ENCODE assay signal across 2 cellular contexts in genomic region chr2:126644630-126645191, GRCh38.
TF ChIP-seq lines count a peak whose summit lies in the region.

No MANE protein-coding gene starts in this region.

TF ChIP-seq in GM12891, 5 proteins besides CTCF, POLR2A, EP300 and RAD21:
- TF ChIP-seq POU2F2 (IDR thresholded peaks at IDR 0.05; ENCODE audit: low read depth, low read length) (no peak), SPI1 (IDR thresholded peaks at IDR 0.05; ENCODE audit: low read depth, low read length) (peak; percentile 73)
TF ChIP-seq in GM12891: peak in this region for 1.

TF ChIP-seq in K562, 482 proteins besides CTCF, POLR2A, EP300 and RAD21:
- TF ChIP-seq ZBTB8A (IDR thresholded peaks at IDR 0.05; ENCODE audit: partially characterized antibody) = no peak
- TF ChIP-seq, protein P1, sequence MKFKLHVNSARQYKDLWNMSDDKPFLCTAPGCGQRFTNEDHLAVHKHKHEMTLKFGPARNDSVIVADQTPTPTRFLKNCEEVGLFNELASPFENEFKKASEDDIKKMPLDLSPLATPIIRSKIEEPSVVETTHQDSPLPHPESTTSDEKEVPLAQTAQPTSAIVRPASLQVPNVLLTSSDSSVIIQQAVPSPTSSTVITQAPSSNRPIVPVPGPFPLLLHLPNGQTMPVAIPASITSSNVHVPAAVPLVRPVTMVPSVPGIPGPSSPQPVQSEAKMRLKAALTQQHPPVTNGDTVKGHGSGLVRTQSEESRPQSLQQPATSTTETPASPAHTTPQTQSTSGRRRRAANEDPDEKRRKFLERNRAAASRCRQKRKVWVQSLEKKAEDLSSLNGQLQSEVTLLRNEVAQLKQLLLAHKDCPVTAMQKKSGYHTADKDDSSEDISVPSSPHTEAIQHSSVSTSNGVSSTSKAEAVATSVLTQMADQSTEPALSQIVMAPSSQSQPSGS (CRISPR knock-in tag; IDR thresholded peaks at IDR 0.05) = no peak
- TF ChIP-seq L3MBTL2 (IDR thresholded peaks at IDR 0.05) = peak; percentile 51; the same call in 1 of the 2 replicates
- peak; percentile 83 for TF ChIP-seq NFIC (IDR thresholded peaks at IDR 0.05)
- TF ChIP-seq SMAD3 (CRISPR knock-in tag; conservative IDR thresholded peaks at IDR 0.05) = 0 out of 2 replicates have a peak, but pooled peaks have one; percentile 2
- no peak for TF ChIP-seq NCOR1 (IDR thresholded peaks at IDR 0.05)
- TF ChIP-seq ETV1 (tag; conservative IDR thresholded peaks at IDR 0.05; ENCODE audit: low read depth) = no peak
- TF ChIP-seq NFRKB (IDR thresholded peaks at IDR 0.05; ENCODE audit: low read depth) = peak; percentile 78
- peak; percentile 50; the same call in 1 of the 2 replicates for TF ChIP-seq EP400 (IDR thresholded peaks at IDR 0.05)
- TF ChIP-seq NR2C2 (CRISPR knock-in tag; IDR thresholded peaks at IDR 0.05) = peak; percentile 14; the same call in 1 of the 2 replicates
- peak; percentile 32; the same call in 1 of the 2 replicates for TF ChIP-seq NR2C2 (tag; IDR thresholded peaks at IDR 0.05)
- peak in 1 of 2 experiments; percentile 35; a peak in 2 of 4 replicates for TF ChIP-seq KDM1A (IDR thresholded peaks at IDR 0.05)
- TF ChIP-seq SRSF3 (IDR thresholded peaks at IDR 0.05; ENCODE audit: insufficient read depth, low read length) = no peak
- peak; percentile 28; the same call in 1 of the 2 replicates for TF ChIP-seq SP1 (CRISPR knock-in tag; IDR thresholded peaks at IDR 0.05)
- no peak for TF ChIP-seq STAG1 (CRISPR knock-in tag; IDR thresholded peaks at IDR 0.05; ENCODE audit: borderline replicate concordance)
- peak; percentile 69 for TF ChIP-seq SPI1 (IDR thresholded peaks at IDR 0.05; ENCODE audit: borderline replicate concordance, low read depth, low read length)
- TF ChIP-seq IRF2 (CRISPR knock-in tag; IDR thresholded peaks at IDR 0.05) = no peak
- no peak for TF ChIP-seq IFI16 (CRISPR knock-in tag; IDR thresholded peaks at IDR 0.05)
- TF ChIP-seq RCOR1 (IDR thresholded peaks at IDR 0.05; ENCODE audit: borderline replicate concordance in 1 of 2, low read depth in 2 of 2, low read length in 2 of 2) = peak in 1 of 2 experiments; percentile 81; a peak in 3 of 4 replicates
- no peak for TF ChIP-seq HSF4 (CRISPR knock-in tag; IDR thresholded peaks at IDR 0.05; ENCODE audit: borderline replicate concordance)
- TF ChIP-seq YY1 (IDR thresholded peaks at IDR 0.05; ENCODE audit: borderline replicate concordance in 1 of 3, control insufficient read depth in 1 of 3, extremely low read depth in 1 of 3, insufficient read depth in 3 of 3, insufficient read length in 1 of 3, insufficient replicate concordance in 2 of 3, low read depth in 1 of 3, low read length in 2 of 3) = peak in 1 of 3 experiments; percentile 41
- TF ChIP-seq THAP7 (CRISPR knock-in tag; IDR thresholded peaks at IDR 0.05) = no peak
- TF ChIP-seq HOXB6 (CRISPR knock-in tag; IDR thresholded peaks at IDR 0.05; ENCODE audit: borderline replicate concordance) = no peak
- TF ChIP-seq HNRNPK (IDR thresholded peaks at IDR 0.05; ENCODE audit: low read depth, low read length, poor library complexity, severe bottlenecking) = no peak
- TF ChIP-seq JUND (IDR thresholded peaks at IDR 0.05; ENCODE audit: borderline replicate concordance, low read depth, low read length) = peak; percentile 48; the same call in 1 of the 2 replicates
- TF ChIP-seq JUND (tag; IDR thresholded peaks at IDR 0.05; ENCODE audit: borderline replicate concordance, low read depth, low read length) = no peak; the same call in 2 of the 3 replicates
- TF ChIP-seq USF2 (CRISPR knock-in tag; IDR thresholded peaks at IDR 0.05) = peak; percentile 41; the same call in 1 of the 2 replicates
- TF ChIP-seq ZNF507 (tag; conservative IDR thresholded peaks at IDR 0.05) = no peak
- no peak for TF ChIP-seq E2F3 (CRISPR knock-in tag; IDR thresholded peaks at IDR 0.05)
- peak in 1 of 2 experiments; percentile 95; a peak in 3 of 4 replicates for TF ChIP-seq SRF (CRISPR knock-in tag; IDR thresholded peaks at IDR 0.05)
- TF ChIP-seq ZBTB11 (CRISPR knock-in tag; IDR thresholded peaks at IDR 0.05) = peak in 1 of 3 experiments; percentile 5; a peak in 1 of 6 replicates
- TF ChIP-seq FOXJ2 (tag; IDR thresholded peaks at IDR 0.05) = peak; percentile 65; the same call in 1 of the 2 replicates
- no peak for TF ChIP-seq RBM25 (IDR thresholded peaks at IDR 0.05; ENCODE audit: low read depth, low read length, severe bottlenecking)
- peak; percentile 51 for TF ChIP-seq FOSL1 (tag; conservative IDR thresholded peaks at IDR 0.05)
- 0 out of 4 replicates have a peak, but pooled peaks of 1 of the 2 experiments have one; percentile 14 for TF ChIP-seq NRF1 (conservative IDR thresholded peaks at IDR 0.05 in 1 of 2, IDR thresholded peaks at IDR 0.05 in 1 of 2)
- TF ChIP-seq GTF2E2 (tag; IDR thresholded peaks at IDR 0.05) = peak; percentile 75
- TF ChIP-seq TARDBP (IDR thresholded peaks at IDR 0.05) = no peak
- TF ChIP-seq, protein P2, sequence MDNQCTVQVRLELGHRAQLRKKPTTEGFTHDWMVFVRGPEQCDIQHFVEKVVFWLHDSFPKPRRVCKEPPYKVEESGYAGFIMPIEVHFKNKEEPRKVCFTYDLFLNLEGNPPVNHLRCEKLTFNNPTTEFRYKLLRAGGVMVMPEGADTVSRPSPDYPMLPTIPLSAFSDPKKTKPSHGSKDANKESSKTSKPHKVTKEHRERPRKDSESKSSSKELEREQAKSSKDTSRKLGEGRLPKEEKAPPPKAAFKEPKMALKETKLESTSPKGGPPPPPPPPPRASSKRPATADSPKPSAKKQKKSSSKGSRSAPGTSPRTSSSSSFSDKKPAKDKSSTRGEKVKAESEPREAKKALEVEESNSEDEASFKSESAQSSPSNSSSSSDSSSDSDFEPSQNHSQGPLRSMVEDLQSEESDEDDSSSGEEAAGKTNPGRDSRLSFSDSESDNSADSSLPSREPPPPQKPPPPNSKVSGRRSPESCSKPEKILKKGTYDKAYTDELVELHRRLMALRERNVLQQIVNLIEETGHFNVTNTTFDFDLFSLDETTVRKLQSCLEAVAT (IDR thresholded peaks at IDR 0.05) = 0 out of 4 replicates have a peak, but pooled peaks of 1 of the 2 experiments have one; percentile 33
- TF ChIP-seq HLTF (IDR thresholded peaks at IDR 0.05) = no peak
- TF ChIP-seq ZBTB17 (CRISPR knock-in tag; IDR thresholded peaks at IDR 0.05) = no peak
